In genomic region chr10:60894816-60895215, GRCh38 we compare ENCODE assay signal across 20 cellular contexts. TPM values are rescaled to one million over a fixed set of nuclear protein-coding genes. Genes with fewer than 3 reads are reported as not detected.
A peak's percentile ranks its signal among the peaks of the same experiment; 100 is the strongest.
DNase-seq lines count a peak whose midpoint lies in the region; TF ChIP-seq lines count a peak whose summit lies in the region.
"Had no signal": no experiment of that assay in that cellular context is flagged by ENCODE, and none has a peak within 500 bp of the region (broad histone marks: within the 10 kb centered on the region; RNA-seq: fewer than 3 reads in every experiment).

No MANE protein-coding gene starts in this region.

- H2BK12ac ChIP-seq in mesenchymal stem cell (ENCODE audit: low read length in 2 of 2) = no peak overlapping the region

- TF ChIP-seq CTCF in choroid plexus epithelial cell (conservative IDR thresholded peaks at IDR 0.05; ENCODE audit: low read depth, low read length) = no peak

- no peak overlapping the region for H2BK5ac ChIP-seq in mesenchymal stem cell (ENCODE audit: low read depth, low read length, poor library complexity, severe bottlenecking)

- peaks cover 0 to 3% of the 10 kb centered on the region in 2 experiments for H3K36me3 ChIP-seq in mesenchymal stem cell (ENCODE audit: control insufficient read depth in 1 of 2, insufficient read depth in 2 of 2, low read depth in 1 of 2, low read length in 2 of 2)
- H3K36me3 ChIP-seq: BE2C, cardiac muscle cell had no signal

- no peak overlapping the region for H2AK5ac ChIP-seq in mesenchymal stem cell (ENCODE audit: low read length, severe bottlenecking)

- no peak overlapping the region for H3K27ac ChIP-seq in mesenchymal stem cell (ENCODE audit: low read length, poor library complexity, severe bottlenecking)
- H3K27ac ChIP-seq: 22Rv1, cardiac muscle cell, parathyroid adenoma had no signal

- peak; percentile 2 for DNase-seq in DMS 273 (lab: John Stamatoyannopoulos, UW; ENCODE audit: unreplicated experiment)
- no peak for DNase-seq in DMS 273 treated with DMSO at 0.1 percent for 48 hours (lab: John Stamatoyannopoulos, UW)
- peak; percentile 63 for DNase-seq in HPDE6-E6E7 (ENCODE audit: extremely low spot score)
- DNase-seq in choroid plexus epithelial cell (ENCODE audit: low read depth) = peak; percentile 58
- peak; percentile 83 for DNase-seq in mesenchymal stem cell
- DNase-seq in NCI-H524 (lab: John Stamatoyannopoulos, UW) = no peak
- DNase-seq in SW 1271 (lab: John Stamatoyannopoulos, UW) = no peak
- DNase-seq in activated T-cell treated with anti-CD3 and anti-CD28 coated beads, Interleukin-2, amount 50 U/mL, for 48 hours = no peak
- DNase-seq: activated CD4-positive, alpha-beta T cell treated with anti-CD3 and anti-CD28 coated beads, Interleukin-2, amount 10 ng/mL, durations not matched to agents 24 days and 14 days; activated effector memory CD4-positive, alpha-beta T cell treated with Interleukin-2 at 50 U/mL for 16 hours; activated naive CD8-positive, alpha-beta T cell treated with anti-CD3 and anti-CD28 coated beads, Interleukin-2, amount 50 U/mL, for 24 hours; BE2C; H9; hippocampal formation; naive thymus-derived CD8-positive, alpha-beta T cell; NCI-H187 treated with DMSO at 0.1 percent for 48 hours; stimulated activated CD4-positive, alpha-beta T cell treated with anti-CD3 and anti-CD28 coated beads, Interleukin-4, amount 100 ng/mL, for 4 hours had no signal

- no peaks in the 10 kb centered on the region for H3K9me3 ChIP-seq in mesenchymal stem cell (ENCODE audit: control insufficient read depth, low read length)
- H3K9me3 ChIP-seq: BE2C had no signal

- H3K4me3 ChIP-seq in choroid plexus epithelial cell (ENCODE audit: low read depth, low read length) = no peak overlapping the region
- H3K4me3 ChIP-seq in mesenchymal stem cell (ENCODE audit: insufficient read depth in 1 of 2, low read depth in 1 of 2, low read length in 2 of 2) = no peak overlapping the region
- H3K4me3 ChIP-seq: cardiac muscle cell had no signal

- H3K27me3 ChIP-seq in mesenchymal stem cell (ENCODE audit: control insufficient read depth in 1 of 2, insufficient read depth in 1 of 2, low read length in 2 of 2) = no peaks in the 10 kb centered on the region
- H3K27me3 ChIP-seq: BE2C, cardiac muscle cell had no signal

- H2AFZ ChIP-seq in mesenchymal stem cell (ENCODE audit: low read depth, low read length) = no peak overlapping the region
- H2AFZ ChIP-seq: parathyroid adenoma had no signal

- H3K14ac ChIP-seq in mesenchymal stem cell (ENCODE audit: low read length in 2 of 2) = no peak overlapping the region

- H4K8ac ChIP-seq in mesenchymal stem cell (ENCODE audit: low read length) = no peak overlapping the region

- H3K4me2 ChIP-seq in mesenchymal stem cell (ENCODE audit: low read length, poor library complexity, severe bottlenecking) = no peak overlapping the region

- no peak overlapping the region for H4K91ac ChIP-seq in mesenchymal stem cell (ENCODE audit: low read length)

- H3K4me1 ChIP-seq in mesenchymal stem cell (ENCODE audit: control insufficient read depth, insufficient read depth, low read depth, low read length) = peaks cover 3% of the 10 kb centered on the region

- H3K79me1 ChIP-seq in mesenchymal stem cell (replicated peaks; ENCODE audit: low read length, poor library complexity, severe bottlenecking) = peaks cover 11% of the 10 kb centered on the region

- no peak overlapping the region for H3K4ac ChIP-seq in mesenchymal stem cell (ENCODE audit: low read depth in 1 of 2, low read length in 2 of 2)

- H2BK15ac ChIP-seq in mesenchymal stem cell (ENCODE audit: low read depth, poor library complexity, severe bottlenecking) = no peak overlapping the region

- no peak overlapping the region for H3K9ac ChIP-seq in mesenchymal stem cell (ENCODE audit: low read length)
- H3K9ac ChIP-seq: parathyroid adenoma had no signal

- H3K18ac ChIP-seq in mesenchymal stem cell (ENCODE audit: low read depth in 1 of 2, low read length in 2 of 2) = no peak overlapping the region

- H2BK120ac ChIP-seq in mesenchymal stem cell (ENCODE audit: low read depth, low read length) = no peak overlapping the region

- H3K23ac ChIP-seq in mesenchymal stem cell (ENCODE audit: low read length in 2 of 2) = no peak overlapping the region

RNA-seq across cellular contexts. Expression of gene RHOBTB1, which starts 49.2 kb away (rescaled TPM):
- polyA plus RNA-seq in mesenchymal stem cell (2013, experiment 1 of 2) = 60.2 TPM
- 60.6 TPM for polyA plus RNA-seq in mesenchymal stem cell (2013, experiment 2 of 2)
- polyA plus RNA-seq: naive thymus-derived CD8-positive, alpha-beta T cell had no signal

Comparison
In these comparisons a context has a peak if more than half of its experiments do, and no peak if none do; other contexts are left out.
1. DNase-seq: peak in DMS 273 (single experiment), HPDE6-E6E7 (single experiment), choroid plexus epithelial cell (single experiment) and mesenchymal stem cell (single experiment); none in DMS 273 treated with DMSO at 0.1 percent for 48 hours (single experiment), NCI-H524 (0 of 2), SW 1271 (0 of 2) and activated T-cell treated with anti-CD3 and anti-CD28 coated beads, Interleukin-2, amount 50 U/mL, for 48 hours (0 of 2).